ENCODE assay signal across 8 cellular contexts in genomic region chr19:21604351-21604926, GRCh38.
DNase-seq lines count a peak whose midpoint lies in the region; ATAC-seq, FAIRE-seq and TF ChIP-seq lines count a peak whose summit lies in the region.

No MANE protein-coding gene starts in this region.

- peaks cover 3% of the 10 kb centered on the region for H3K36me3 Mint-ChIP-seq in MCF 10A (ENCODE audit: insufficient read depth, unreplicated experiment)

- peak; percentile 68 for DNase-seq in DMS79 (lab: John Stamatoyannopoulos, UW)
- peak; percentile 33 for DNase-seq in MV-4-11 (lab: John Stamatoyannopoulos, UW)
- peak; percentile 11 for DNase-seq in MCF 10A (ENCODE audit: unreplicated experiment)
- no peak for DNase-seq in left lung
- DNase-seq in suprapubic skin (ENCODE audit: low spot score in 2 of 2): no peak
- DNase-seq in 8988T: no peak
- DNase-seq in frontal cortex (ENCODE audit: low spot score in 2 of 2): no peak
- DNase-seq in NCI-H1436 (lab: John Stamatoyannopoulos, UW): no peak

- H3K9me3 ChIP-seq in left lung (no peaks in the 10 kb centered on the region), suprapubic skin (no peaks in the 10 kb centered on the region)

- no peaks in the 10 kb centered on the region for H3K27me3 Mint-ChIP-seq in MCF 10A (ENCODE audit: insufficient read depth, unreplicated experiment)

- H3K4me3 ChIP-seq in left lung (peak overlapping the region; percentile 32 to 44), suprapubic skin (peak overlapping the region; percentile 51)

- H3K36me3 ChIP-seq in left lung: no peaks in the 10 kb centered on the region
- H3K36me3 ChIP-seq in suprapubic skin: no peaks in the 10 kb centered on the region

- H3K4me3 Mint-ChIP-seq in MCF 10A (ENCODE audit: unreplicated experiment): peak overlapping the region; percentile 78

- no peak for TF ChIP-seq POLR2A in suprapubic skin (IDR thresholded peaks at IDR 0.05)

- H3K27ac ChIP-seq in left lung (peak overlapping the region; percentile 81), suprapubic skin (no peak overlapping the region)

- intact Hi-C loops in MCF 10A (cut with micrococcal nuclease) (no loop called here), left lung (cut with DNase I) (no loop called here)

- FAIRE-seq in frontal cortex (lab: Jason Lieb, UNC): no peak

- H3K27ac Mint-ChIP-seq in MCF 10A (ENCODE audit: low read depth, unreplicated experiment): peak overlapping the region; percentile 75

- TF ChIP-seq EP300 in suprapubic skin (IDR thresholded peaks at IDR 0.05): no peak

- no TSS peak for BruUV-seq in MCF 10A (replicated peaks; lab: Mats Ljungman, UMichigan)

- peaks cover 0 to 29% of the 10 kb centered on the region in 2 donors for H3K4me1 ChIP-seq in left lung
- H3K4me1 ChIP-seq in suprapubic skin: peaks cover 12% of the 10 kb centered on the region

- TF ChIP-seq CTCF in MCF 10A (IDR thresholded peaks at IDR 0.05; ENCODE audit: unreplicated experiment) (no peak), left lung (IDR thresholded peaks at IDR 0.05) (no peak), suprapubic skin (IDR thresholded peaks at IDR 0.05) (no peak)

- H3K9me3 Mint-ChIP-seq in MCF 10A (ENCODE audit: unreplicated experiment): no peaks in the 10 kb centered on the region

- peak; percentile 76 for ATAC-seq in left lung

- POLR2A ChIA-PET in MCF 10A (lab: Yijun Ruan, JAX): interaction anchor here (0.6 to 2.7 kb wide), 8 partner anchors 37 to 680 kb away, joined by 3 to 21 read pairs (median 4); partner anchors contain the start of genes ZNF429, ZNF493 and ZNF708

- CTCF ChIA-PET in MCF 10A (lab: Yijun Ruan, JAX): no interaction called here

- H3K27me3 ChIP-seq in left lung: no peaks in the 10 kb centered on the region
- no peaks in the 10 kb centered on the region for H3K27me3 ChIP-seq in suprapubic skin

- 0% methylated on average over 4 of the region's 4 CpGs for WGBS in suprapubic skin

- peaks cover 17% of the 10 kb centered on the region for H3K4me1 Mint-ChIP-seq in MCF 10A (ENCODE audit: insufficient read depth, unreplicated experiment)

Comparison
In these comparisons a context has a peak if more than half of its experiments do, and no peak if none do; other contexts are left out.
1. DNase-seq: peak in DMS79 (single experiment), MV-4-11 (single experiment) and MCF 10A (single experiment); none in left lung (0 of 2), suprapubic skin (0 of 2), 8988T (single experiment), frontal cortex (0 of 2) and NCI-H1436 (single experiment).